Comparison of ENCODE assay signal across 10 cellular contexts in genomic region chr4:128354205-128354821, GRCh38.
DNase-seq lines count a peak whose midpoint lies in the region; ATAC-seq and TF ChIP-seq lines count a peak whose summit lies in the region.
"Had no signal": no experiment of that assay in that cellular context is flagged by ENCODE, and none has a peak within 500 bp of the region (broad histone marks: within the 10 kb centered on the region; RNA-seq: fewer than 3 reads in every experiment).

No MANE protein-coding gene starts in this region.

- WGBS in trophoblast cell (ENCODE audit: extremely low coverage, insufficient coverage, insufficient read length) = no CpG with 5 or more reads among the region's 4 CpGs
- WGBS in prostate gland = 48% methylated on average over 4 of the region's 4 CpGs

- H2BK5ac ChIP-seq in trophoblast cell (ENCODE audit: low read depth, low read length, poor library complexity) = peak overlapping the region; percentile 71

- H2BK120ac ChIP-seq in trophoblast cell (ENCODE audit: insufficient read depth, low read length, poor library complexity) = peak overlapping the region; percentile 67

- H3K27ac ChIP-seq in trophoblast cell (ENCODE audit: low read depth, low read length) (peak overlapping the region; percentile 94), prostate gland (no peak overlapping the region)

- no peak overlapping the region for H3K4me2 ChIP-seq in trophoblast cell (ENCODE audit: low read length)

- H4K12ac ChIP-seq in trophoblast cell (ENCODE audit: low read depth, low read length) = no peak overlapping the region

- peaks cover 2% of the 10 kb centered on the region for H3K79me2 ChIP-seq in trophoblast cell (ENCODE audit: control insufficient read depth, insufficient read depth, low read length, poor library complexity)

- peaks cover 53% of the 10 kb centered on the region for H3K79me1 ChIP-seq in trophoblast cell (ENCODE audit: low read length)

- H3K4ac ChIP-seq in trophoblast cell (ENCODE audit: low read depth, low read length) = no peak overlapping the region

- no peak overlapping the region for H2AK5ac ChIP-seq in trophoblast cell (ENCODE audit: low read length)

- H3K14ac ChIP-seq in trophoblast cell (ENCODE audit: low read length) = peak overlapping the region; percentile 75

- no peak for TF ChIP-seq CTCF in prostate gland (IDR thresholded peaks at IDR 0.05)

- peak overlapping the region; percentile 58 for H2BK12ac ChIP-seq in trophoblast cell (ENCODE audit: low read length)

- intact Hi-C loops in prostate gland (cut with DNase I) = no loop called here

- no peak overlapping the region for H3K9ac ChIP-seq in trophoblast cell (ENCODE audit: low read length)

- no peak for TF ChIP-seq POLR2A in prostate gland (IDR thresholded peaks at IDR 0.05)

- H3K23ac ChIP-seq in trophoblast cell (ENCODE audit: low read length) = no peak overlapping the region

- H3K27me3 ChIP-seq in trophoblast cell (ENCODE audit: insufficient read depth, low read length) (no peaks in the 10 kb centered on the region), prostate gland (replicated peaks; ENCODE audit: insufficient read depth) (no peaks in the 10 kb centered on the region)

- H3K4me3 ChIP-seq in trophoblast cell (ENCODE audit: low read depth, low read length) (no peak overlapping the region), prostate gland (no peak overlapping the region)

- peak overlapping the region; percentile 62 for H4K91ac ChIP-seq in trophoblast cell (ENCODE audit: low read depth, low read length)

- H3K36me3 ChIP-seq in trophoblast cell (ENCODE audit: control insufficient read depth in 1 of 2, insufficient read depth in 2 of 2, low read length in 2 of 2) (no peaks in the 10 kb centered on the region), prostate gland (no peaks in the 10 kb centered on the region)

- H3K9me3 ChIP-seq in trophoblast cell (ENCODE audit: insufficient read depth, low read depth, low read length) = peaks cover 1% of the 10 kb centered on the region
- no peaks in the 10 kb centered on the region for H3K9me3 ChIP-seq in prostate gland

- ATAC-seq in GM21737 (IDR thresholded peaks at IDR 0.05; ENCODE audit: unreplicated experiment) = no peak
- ATAC-seq in GM18858 (IDR thresholded peaks at IDR 0.05; ENCODE audit: unreplicated experiment) = no peak
- ATAC-seq: T-cell had no signal

- peak; percentile 72 for DNase-seq in GM04504 (ENCODE audit: low read depth)
- DNase-seq in fibroblast of peridontal ligament (ENCODE audit: extremely low read depth) = peak; percentile 88
- DNase-seq in trophoblast cell = peak; percentile 93 to 96
- DNase-seq in cerebellar nuclear complex (lab: John Stamatoyannopoulos, UW) = no peak
- no peak for DNase-seq in prostate gland (ENCODE audit: low spot score)
- DNase-seq: amniotic stem cell, T-cell had no signal

- H2AFZ ChIP-seq in trophoblast cell (ENCODE audit: insufficient read depth, low read length, poor library complexity) = no peak overlapping the region

- H3K18ac ChIP-seq in trophoblast cell (ENCODE audit: low read length) = no peak overlapping the region

- H3K4me1 ChIP-seq in trophoblast cell (ENCODE audit: control insufficient read depth in 1 of 2, insufficient read depth in 2 of 2, low read length in 2 of 2) (peaks cover 11 to 31% of the 10 kb centered on the region in 2 experiments), prostate gland (replicated peaks) (no peaks in the 10 kb centered on the region)

- peak overlapping the region; percentile 34 for H4K8ac ChIP-seq in trophoblast cell (ENCODE audit: low read depth, low read length)

TF ChIP-seq in PFSK-1, 5 proteins besides CTCF, POLR2A, EP300 and RAD21:
- TF ChIP-seq FOXP2 (optimal IDR thresholded peaks at IDR 0.05; ENCODE audit: borderline replicate concordance, extremely low read depth, extremely low read length, insufficient read depth) (peak; percentile 57), TAF1 (IDR thresholded peaks at IDR 0.05; ENCODE audit: borderline replicate concordance, insufficient read depth, low read length) (no peak), REST (IDR thresholded peaks at IDR 0.05; ENCODE audit: insufficient read depth in 1 of 2, low read depth in 2 of 2, low read length in 2 of 2) (no peak), SIN3A (IDR thresholded peaks at IDR 0.05; ENCODE audit: borderline replicate concordance, insufficient read depth, low read length) (no peak), POLR2AphosphoS5 (IDR thresholded peaks at IDR 0.05; ENCODE audit: low read depth, low read length) (no peak)

Comparison
In these comparisons a context has a peak if more than half of its experiments do, and no peak if none do; other contexts are left out.
1. DNase-seq: peak in GM04504 (single experiment), fibroblast of peridontal ligament (single experiment) and trophoblast cell (2 of 2); none in cerebellar nuclear complex (0 of 2) and prostate gland (single experiment).